8 cellular contexts compared by ENCODE assay signal in genomic region chr12:48956279-48957140, GRCh38. TPM values are rescaled to one million over a fixed set of nuclear protein-coding genes. Genes with fewer than 3 reads are reported as not detected.
DNase-seq lines count a peak whose midpoint lies in the region; ATAC-seq and TF ChIP-seq lines count a peak whose summit lies in the region.

No MANE protein-coding gene starts in this region.

- H3K36me3 Mint-ChIP-seq in activated naive CD4-positive, alpha-beta T cell treated with anti-CD3 and anti-CD28 coated beads, Interleukin-2, amount 50 U/mL, for 72 hours: peaks cover 9 to 29% of the 10 kb centered on the region in 2 donors

- peak overlapping the region; percentile 99 for H3K9ac ChIP-seq in neural cell (ENCODE audit: low read length)

- no peaks in the 10 kb centered on the region for H3K9me3 Mint-ChIP-seq in activated naive CD4-positive, alpha-beta T cell treated with anti-CD3 and anti-CD28 coated beads, Interleukin-2, amount 50 U/mL, for 72 hours

- no peaks in the 10 kb centered on the region for H3K9me2 ChIP-seq in neural cell (ENCODE audit: insufficient read depth, low read length)

- peak overlapping the region; percentile 93 for H3K4me2 ChIP-seq in neural cell (ENCODE audit: low read length)

- H3K27ac ChIP-seq in neural cell (ENCODE audit: low read length): peak overlapping the region; percentile 99

- peak overlapping the region; percentile 91 to 95 for H3K27ac Mint-ChIP-seq in activated naive CD4-positive, alpha-beta T cell treated with anti-CD3 and anti-CD28 coated beads, Interleukin-2, amount 50 U/mL, for 72 hours

- H3K9me3 ChIP-seq in neural cell (ENCODE audit: low read length): no peaks in the 10 kb centered on the region

- no peak for TF ChIP-seq RAD21 in neural cell (conservative IDR thresholded peaks at IDR 0.05)

- ATAC-seq in HG03175 (IDR thresholded peaks at IDR 0.05; ENCODE audit: unreplicated experiment): peak; percentile 15
- peak; percentile 25 to 52 for ATAC-seq in activated naive CD4-positive, alpha-beta T cell treated with anti-CD3 and anti-CD28 coated beads, Interleukin-2, amount 50 U/mL, for 72 hours
- ATAC-seq in GM21619 (IDR thresholded peaks at IDR 0.05; ENCODE audit: unreplicated experiment): no peak

- H3K36me3 ChIP-seq in neural cell (ENCODE audit: insufficient read depth, low read length): peaks cover 12% of the 10 kb centered on the region

- peaks cover 45% of the 10 kb centered on the region for H3K79me2 ChIP-seq in neural cell (replicated peaks; ENCODE audit: insufficient read depth, low read length)

- peak overlapping the region; percentile 67 for H2AFZ ChIP-seq in neural cell (ENCODE audit: low read depth, low read length)

- H3F3A ChIP-seq in neural cell (ENCODE audit: insufficient read depth, low read length, poor library complexity, severe bottlenecking): no peaks in the 10 kb centered on the region

- H4K20me1 ChIP-seq in neural cell (ENCODE audit: insufficient read depth): peaks cover 19% of the 10 kb centered on the region

- peak; percentile 71 for DNase-seq in activated effector memory CD4-positive, alpha-beta T cell treated with anti-CD3 and anti-CD28 coated beads, Interleukin-2, amount 50 U/mL, for 16 hours
- DNase-seq in activated effector memory CD4-positive, alpha-beta T cell treated with Interleukin-2 at 50 U/mL for 16 hours: no peak
- peak; percentile 83 to 88 for DNase-seq in NCI-H526 (lab: John Stamatoyannopoulos, UW)
- DNase-seq in activated naive CD4-positive, alpha-beta T cell treated with anti-CD3 and anti-CD28 coated beads, Interleukin-2, amount 50 U/mL, for 72 hours (ENCODE audit: low spot score in 2 of 2): peak in 1 of 2 donors; percentile 33
- DNase-seq in globus pallidus (ENCODE audit: low spot score): peak; percentile 74

- TF ChIP-seq EP300 in neural cell (conservative IDR thresholded peaks at IDR 0.05; ENCODE audit: poor library complexity, severe bottlenecking): no peak

- peaks cover 9% of the 10 kb centered on the region for H3K27me3 ChIP-seq in neural cell (ENCODE audit: insufficient read depth, low read depth, low read length)

- peak; percentile 59 for TF ChIP-seq CTCF in neural cell (IDR thresholded peaks at IDR 0.05; ENCODE audit: poor library complexity, severe bottlenecking)

- H3K4me3 ChIP-seq in neural cell (ENCODE audit: low read length): peak overlapping the region; percentile 90

TF ChIP-seq in neural cell, 6 proteins besides CTCF, POLR2A, EP300 and RAD21:
- no peak for TF ChIP-seq EZH2 (IDR thresholded peaks at IDR 0.05; ENCODE audit: borderline replicate concordance, insufficient read depth, low read length, poor library complexity, severe bottlenecking)
- no peak for TF ChIP-seq SMC3 (conservative IDR thresholded peaks at IDR 0.05; ENCODE audit: poor library complexity)
- TF ChIP-seq, protein P1, sequence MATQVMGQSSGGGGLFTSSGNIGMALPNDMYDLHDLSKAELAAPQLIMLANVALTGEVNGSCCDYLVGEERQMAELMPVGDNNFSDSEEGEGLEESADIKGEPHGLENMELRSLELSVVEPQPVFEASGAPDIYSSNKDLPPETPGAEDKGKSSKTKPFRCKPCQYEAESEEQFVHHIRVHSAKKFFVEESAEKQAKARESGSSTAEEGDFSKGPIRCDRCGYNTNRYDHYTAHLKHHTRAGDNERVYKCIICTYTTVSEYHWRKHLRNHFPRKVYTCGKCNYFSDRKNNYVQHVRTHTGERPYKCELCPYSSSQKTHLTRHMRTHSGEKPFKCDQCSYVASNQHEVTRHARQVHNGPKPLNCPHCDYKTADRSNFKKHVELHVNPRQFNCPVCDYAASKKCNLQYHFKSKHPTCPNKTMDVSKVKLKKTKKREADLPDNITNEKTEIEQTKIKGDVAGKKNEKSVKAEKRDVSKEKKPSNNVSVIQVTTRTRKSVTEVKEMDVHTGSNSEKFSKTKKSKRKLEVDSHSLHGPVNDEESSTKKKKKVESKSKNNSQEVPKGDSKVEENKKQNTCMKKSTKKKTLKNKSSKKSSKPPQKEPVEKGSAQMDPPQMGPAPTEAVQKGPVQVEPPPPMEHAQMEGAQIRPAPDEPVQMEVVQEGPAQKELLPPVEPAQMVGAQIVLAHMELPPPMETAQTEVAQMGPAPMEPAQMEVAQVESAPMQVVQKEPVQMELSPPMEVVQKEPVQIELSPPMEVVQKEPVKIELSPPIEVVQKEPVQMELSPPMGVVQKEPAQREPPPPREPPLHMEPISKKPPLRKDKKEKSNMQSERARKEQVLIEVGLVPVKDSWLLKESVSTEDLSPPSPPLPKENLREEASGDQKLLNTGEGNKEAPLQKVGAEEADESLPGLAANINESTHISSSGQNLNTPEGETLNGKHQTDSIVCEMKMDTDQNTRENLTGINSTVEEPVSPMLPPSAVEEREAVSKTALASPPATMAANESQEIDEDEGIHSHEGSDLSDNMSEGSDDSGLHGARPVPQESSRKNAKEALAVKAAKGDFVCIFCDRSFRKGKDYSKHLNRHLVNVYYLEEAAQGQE (IDR thresholded peaks at IDR 0.05; ENCODE audit: borderline replicate concordance): peak; percentile 21
- TF ChIP-seq MXI1 (conservative IDR thresholded peaks at IDR 0.05; ENCODE audit: poor library complexity, severe bottlenecking): peak; percentile 36
- no peak for TF ChIP-seq POLR2AphosphoS5 (IDR thresholded peaks at IDR 0.05)
- no peak for TF ChIP-seq TAF1 (IDR thresholded peaks at IDR 0.05; ENCODE audit: low read depth)

RNA-seq across cellular contexts. Expression of gene ARF3, which starts 0.8 kb away (rescaled TPM):
- 100 to 1,000 TPM in 1 of 2 donors, 10 to 100 TPM in 1; 49.7 to 132 TPM for total RNA-seq in activated naive CD4-positive, alpha-beta T cell treated with anti-CD3 and anti-CD28 coated beads, Interleukin-2, amount 50 U/mL, for 72 hours
- 114 TPM in 2 replicates for polyA plus RNA-seq in neural cell
- polyA minus RNA-seq in neural cell: 94.0 and 108 TPM in 2 replicates

RNA-seq across cellular contexts. Expression of gene WNT10B, which starts 15.0 kb away (rescaled TPM):
- total RNA-seq in activated naive CD4-positive, alpha-beta T cell treated with anti-CD3 and anti-CD28 coated beads, Interleukin-2, amount 50 U/mL, for 72 hours: 1 to 10 TPM in 1 of 2 donors, not detected in 1; 1.4 TPM
- polyA plus RNA-seq in neural cell: 0.92 and 1.2 TPM in 2 replicates
- 0.73 TPM in 1 of 2 replicates, not detected in the other for polyA minus RNA-seq in neural cell

RNA-seq across cellular contexts. Expression of gene WNT1, which starts 21.6 kb away (rescaled TPM):
- under 1 TPM in 1 of 2 donors, not detected in 1; 0.27 TPM for total RNA-seq in activated naive CD4-positive, alpha-beta T cell treated with anti-CD3 and anti-CD28 coated beads, Interleukin-2, amount 50 U/mL, for 72 hours
- polyA plus RNA-seq in neural cell: not detected in 2 replicates
- not detected in 2 replicates for polyA minus RNA-seq in neural cell

RNA-seq across cellular contexts. Expression of gene FKBP11, which starts 31.2 kb away (rescaled TPM):
- 10 to 100 TPM; 31.6 to 68.6 TPM for total RNA-seq in activated naive CD4-positive, alpha-beta T cell treated with anti-CD3 and anti-CD28 coated beads, Interleukin-2, amount 50 U/mL, for 72 hours
- polyA plus RNA-seq in neural cell: 24.5 and 24.9 TPM in 2 replicates
- 20.1 and 23.6 TPM in 2 replicates for polyA minus RNA-seq in neural cell

RNA-seq across cellular contexts. Expression of gene DDN, which starts 42.7 kb away (rescaled TPM):
- 1 to 10 TPM in 1 of 2 donors, under 1 TPM in 1; 0.07 to 1.1 TPM for total RNA-seq in activated naive CD4-positive, alpha-beta T cell treated with anti-CD3 and anti-CD28 coated beads, Interleukin-2, amount 50 U/mL, for 72 hours
- polyA plus RNA-seq in neural cell: 0.20 and 0.51 TPM in 2 replicates
- 0.24 and 0.93 TPM in 2 replicates for polyA minus RNA-seq in neural cell
